In genomic region chr1:204940591-204940990, GRCh38 we compare ENCODE assay signal across 25 cellular contexts.
A peak's percentile ranks its signal among the peaks of the same experiment; 100 is the strongest.
DNase-seq lines count a peak whose midpoint lies in the region; ATAC-seq and TF ChIP-seq lines count a peak whose summit lies in the region.
"Had no signal": no experiment of that assay in that cellular context is flagged by ENCODE, and none has a peak within 500 bp of the region (broad histone marks: within the 10 kb centered on the region; RNA-seq: fewer than 3 reads in every experiment).

No MANE protein-coding gene starts in this region.

- no peaks in the 10 kb centered on the region for H3K79me2 ChIP-seq in mammary epithelial cell (ENCODE audit: insufficient read depth, low read length)

- POLR2A ChIA-PET in CD8-positive, alpha-beta T cell (lab: Charles Lee) = no interaction called here

- BruUV-seq in mammary epithelial cell (replicated peaks; lab: Mats Ljungman, UMichigan) = no TSS peak

- CTCF ChIA-PET in mammary epithelial cell (lab: Charles Lee; ENCODE audit: low non-redundant PET) = no interaction called here
- CTCF ChIA-PET in CD8-positive, alpha-beta T cell (lab: Charles Lee) = interaction anchor here (0.6 kb wide), 1 partner anchor 950 kb away, joined by 5 read pairs; no protein-coding TSS in a partner anchor

- H3K4me1 ChIP-seq in BLaER1 = peaks cover 79% of the 10 kb centered on the region
- H3K4me1 ChIP-seq in mammary epithelial cell (ENCODE audit: insufficient read depth, low read length) = peaks cover 14% of the 10 kb centered on the region
- H3K4me1 ChIP-seq in CD8-positive, alpha-beta T cell (ENCODE audit: insufficient read depth, low read length) = no peaks in the 10 kb centered on the region

- H3K9me3 ChIP-seq in BLaER1 = no peaks in the 10 kb centered on the region
- H3K9me3 ChIP-seq in mammary epithelial cell (replicated peaks; ENCODE audit: insufficient read depth, low read length) = no peaks in the 10 kb centered on the region
- no peaks in the 10 kb centered on the region for H3K9me3 ChIP-seq in CD8-positive, alpha-beta T cell (ENCODE audit: low read length)
- H3K9me3 ChIP-seq: SJCRH30 had no signal

- H3K27ac ChIP-seq in BLaER1 = no peak overlapping the region
- no peak overlapping the region for H3K27ac ChIP-seq in mammary epithelial cell (ENCODE audit: insufficient read depth, low read depth, low read length)
- H3K27ac ChIP-seq in CD8-positive, alpha-beta T cell (ENCODE audit: low read depth, low read length) = no peak overlapping the region
- H3K27ac ChIP-seq: HL-60, SJCRH30 had no signal

- no peaks in the 10 kb centered on the region for H3K4me1 Mint-ChIP-seq in CD8-positive, alpha-beta T cell (ENCODE audit: low read depth)
- H3K4me1 Mint-ChIP-seq in activated CD4-positive, alpha-beta T cell treated with anti-CD3 and anti-CD28 coated beads, Interleukin-2, amount 10 ng/mL, durations not matched to agents 24 days and 14 days = no peaks in the 10 kb centered on the region
- H3K4me1 Mint-ChIP-seq: CD8-positive, alpha-beta memory T cell had no signal

- 39% methylated on average over 2 of the region's 2 CpGs for whole genome bisulfite sequencing in mammary epithelial cell (ENCODE audit: low coverage, missing lambda C conversion rate)

- no peak overlapping the region for H2AFZ ChIP-seq in mammary epithelial cell (ENCODE audit: low read depth, low read length)

- H3K36me3 ChIP-seq in BLaER1 = no peaks in the 10 kb centered on the region
- no peaks in the 10 kb centered on the region for H3K36me3 ChIP-seq in mammary epithelial cell (ENCODE audit: insufficient read depth, low read length)
- H3K36me3 ChIP-seq in CD8-positive, alpha-beta T cell (ENCODE audit: insufficient read depth, low read length) = no peaks in the 10 kb centered on the region
- H3K36me3 ChIP-seq: SJCRH30 had no signal

- H3K4me3 ChIP-seq in BLaER1 (no peak overlapping the region), mammary epithelial cell (replicated peaks in 1 of 3; ENCODE audit: insufficient read depth in 1 of 3, low read depth in 2 of 3, low read length in 3 of 3) (no peak overlapping the region)
- no peak overlapping the region for H3K4me3 ChIP-seq in CD8-positive, alpha-beta T cell (ENCODE audit: low read depth, low read length)
- H3K4me3 ChIP-seq: SJCRH30 had no signal

- in situ Hi-C loops in mammary epithelial cell (cut with MboI; ENCODE audit: low sequenced_read_pairs in 2 of 2) = loop anchor here (5.0 kb wide), 2 partner anchors 123 to 133 kb away; no protein-coding TSS in a partner anchor

- H3K9me3 Mint-ChIP-seq in CD8-positive, alpha-beta T cell = no peaks in the 10 kb centered on the region
- no peaks in the 10 kb centered on the region for H3K9me3 Mint-ChIP-seq in activated CD4-positive, alpha-beta T cell treated with anti-CD3 and anti-CD28 coated beads, Interleukin-2, amount 10 ng/mL, durations not matched to agents 24 days and 14 days
- H3K9me3 Mint-ChIP-seq: CD8-positive, alpha-beta memory T cell had no signal

- ATAC-seq in CD8-positive, alpha-beta T cell = no peak
- ATAC-seq: Panc1 had no signal

- H3K9ac ChIP-seq in BLaER1 = no peak overlapping the region
- no peak overlapping the region for H3K9ac ChIP-seq in mammary epithelial cell (ENCODE audit: insufficient read depth, low read length)

- no peaks in the 10 kb centered on the region for H3K36me3 Mint-ChIP-seq in CD8-positive, alpha-beta T cell
- H3K36me3 Mint-ChIP-seq in activated CD4-positive, alpha-beta T cell treated with anti-CD3 and anti-CD28 coated beads, Interleukin-2, amount 10 ng/mL, durations not matched to agents 24 days and 14 days (ENCODE audit: low read depth) = no peaks in the 10 kb centered on the region
- H3K36me3 Mint-ChIP-seq: CD8-positive, alpha-beta memory T cell had no signal

- dilution Hi-C loops in mammary epithelial cell (cut with HindIII; ENCODE audit: low sequenced_read_pairs) = loop anchor here (5.0 kb wide), 1 partner anchor 78 kb away; no protein-coding TSS in a partner anchor

- H3K27me3 ChIP-seq in BLaER1 (0 out of 2 replicates have a peak, but pooled peaks cover 3% of the 10 kb centered on the region), mammary epithelial cell (ENCODE audit: insufficient read depth, low read length) (no peaks in the 10 kb centered on the region)
- no peaks in the 10 kb centered on the region for H3K27me3 ChIP-seq in CD8-positive, alpha-beta T cell (ENCODE audit: insufficient read depth, low read length)
- H3K27me3 ChIP-seq: SJCRH30 had no signal

- no peak overlapping the region for H3K4me3 Mint-ChIP-seq in CD8-positive, alpha-beta T cell
- no peak overlapping the region for H3K4me3 Mint-ChIP-seq in activated CD4-positive, alpha-beta T cell treated with anti-CD3 and anti-CD28 coated beads, Interleukin-2, amount 10 ng/mL, durations not matched to agents 24 days and 14 days
- H3K4me3 Mint-ChIP-seq: CD8-positive, alpha-beta memory T cell had no signal

- no peak overlapping the region for H3K27ac Mint-ChIP-seq in CD8-positive, alpha-beta T cell
- H3K27ac Mint-ChIP-seq in activated CD4-positive, alpha-beta T cell treated with anti-CD3 and anti-CD28 coated beads, Interleukin-2, amount 10 ng/mL, durations not matched to agents 24 days and 14 days = no peak overlapping the region
- H3K27ac Mint-ChIP-seq: CD8-positive, alpha-beta memory T cell had no signal

- H3K27me3 Mint-ChIP-seq in CD8-positive, alpha-beta T cell (ENCODE audit: low read depth) = peaks cover 12% of the 10 kb centered on the region
- H3K27me3 Mint-ChIP-seq in activated CD4-positive, alpha-beta T cell treated with anti-CD3 and anti-CD28 coated beads, Interleukin-2, amount 10 ng/mL, durations not matched to agents 24 days and 14 days = peaks cover 7% of the 10 kb centered on the region

- peak; percentile 28 for DNase-seq in HCEC 1CT
- peak; percentile 25 for DNase-seq in mammary epithelial cell
- peak; percentile 10 for DNase-seq in fibroblast of peridontal ligament (ENCODE audit: extremely low read depth)
- DNase-seq in T-helper 2 cell = no peak
- DNase-seq in CD8-positive, alpha-beta T cell = no peak
- no peak for DNase-seq in activated CD4-positive, alpha-beta T cell treated with anti-CD3 and anti-CD28 coated beads, Interleukin-2, amount 10 ng/mL, durations not matched to agents 24 days and 14 days
- DNase-seq in OCI-M1 (lab: John Stamatoyannopoulos, UW) = no peak
- DNase-seq: 8988T; C1 segment of cervical spinal cord; Calu3; CD8-positive, alpha-beta memory T cell; DMS53; H7; MV-4-11; NCI-H1694; NCI-H2081; NCI-H2171; NCI-H345; NCI-H524; NCI-H774; NK-92 treated with Interleukin-12 subunit alpha and Interleukin-12 subunit beta, amount 100 ng/mL, for 24 hours; SJCRH30 had no signal

- no peak for TF ChIP-seq CTCF in mammary epithelial cell (conservative IDR thresholded peaks at IDR 0.05 in 1 of 2, IDR thresholded peaks at IDR 0.05 in 1 of 2; ENCODE audit: extremely low read depth in 1 of 2, insufficient read depth in 1 of 2, low read depth in 1 of 2, low read length in 2 of 2)
- TF ChIP-seq CTCF in CD8-positive, alpha-beta T cell (IDR thresholded peaks at IDR 0.05) = no peak

- peak overlapping the region; percentile 59 for H3K4me2 ChIP-seq in BLaER1
- peak overlapping the region; percentile 21 for H3K4me2 ChIP-seq in mammary epithelial cell (ENCODE audit: insufficient read depth, low read depth, low read length)

- no peaks in the 10 kb centered on the region for H4K20me1 ChIP-seq in BLaER1
- H4K20me1 ChIP-seq in mammary epithelial cell (ENCODE audit: insufficient read depth, low read length) = no peaks in the 10 kb centered on the region

- intact Hi-C loops in mammary epithelial cell (cut with micrococcal nuclease) = loop anchor here (5.0 kb wide), 1 partner anchor 433 kb away; no protein-coding TSS in a partner anchor
- intact Hi-C loops in CD8-positive, alpha-beta T cell (cut with DNase I, micrococcal nuclease) = no loop called here
- intact Hi-C loops in activated CD4-positive, alpha-beta T cell treated with anti-CD3 and anti-CD28 coated beads, Interleukin-2, amount 10 ng/mL, durations not matched to agents 24 days and 14 days (cut with micrococcal nuclease) = loop anchor here (5.0 kb wide), 1 partner anchor 113 kb away; no protein-coding TSS in a partner anchor

Comparison
In these comparisons a context has a peak if more than half of its experiments do, and no peak if none do; other contexts are left out.
1. DNase-seq: peak in HCEC 1CT (single experiment), mammary epithelial cell (single experiment) and fibroblast of peridontal ligament (single experiment); none in T-helper 2 cell (0 of 5), CD8-positive, alpha-beta T cell (0 of 7), activated CD4-positive, alpha-beta T cell treated with anti-CD3 and anti-CD28 coated beads, Interleukin-2, amount 10 ng/mL, durations not matched to agents 24 days and 14 days (single experiment) and OCI-M1 (single experiment).
2. intact Hi-C loops: an anchor here in mammary epithelial cell (5.0 kb wide) and activated CD4-positive, alpha-beta T cell treated with anti-CD3 and anti-CD28 coated beads, Interleukin-2, amount 10 ng/mL, durations not matched to agents 24 days and 14 days (5.0 kb wide); none called in CD8-positive, alpha-beta T cell.